14 cellular contexts compared by ENCODE assay signal in the genomic region with DNA sequence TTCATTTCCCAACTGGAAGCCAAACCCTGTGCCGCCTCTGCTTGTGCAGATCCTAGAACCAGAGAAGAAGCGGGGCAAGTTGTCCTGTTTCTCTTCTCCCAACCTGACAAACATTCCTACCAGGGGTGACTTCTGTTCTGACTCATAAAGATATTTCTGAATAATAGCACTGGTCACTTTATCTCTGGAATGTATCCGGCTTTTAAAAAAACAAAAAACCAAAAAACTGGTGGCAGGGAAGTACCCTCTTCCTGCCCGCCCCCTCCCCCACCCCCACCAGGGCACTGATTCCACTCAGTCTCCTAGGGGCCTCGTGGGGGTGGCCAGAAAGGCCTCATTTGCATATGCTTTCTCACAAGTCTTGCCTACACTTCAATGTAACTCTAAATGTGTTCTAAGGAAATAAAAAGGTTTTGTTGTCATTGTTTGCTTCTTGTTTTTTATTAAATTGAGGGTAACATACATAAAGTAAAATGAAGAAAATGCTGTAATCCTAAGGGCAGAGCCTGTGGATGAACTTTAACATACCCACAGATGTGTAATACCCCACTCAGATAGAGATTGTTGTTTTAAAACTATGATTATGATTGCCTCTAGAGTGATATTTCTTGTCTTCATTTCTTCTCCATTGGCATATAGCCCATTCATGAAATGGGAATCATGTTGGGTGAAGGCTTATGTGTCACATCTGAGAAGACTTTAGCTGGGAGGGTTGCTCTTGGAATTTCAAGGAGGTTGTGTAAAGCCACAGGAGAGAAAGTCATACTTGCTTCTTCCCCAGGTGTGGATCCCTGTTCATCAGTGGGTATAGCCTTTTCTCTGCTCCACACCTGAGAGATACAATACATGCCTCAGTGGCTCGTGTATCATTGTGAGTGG. TPM values are rescaled to one million over a fixed set of nuclear protein-coding genes. Genes with fewer than 3 reads are reported as not detected.
DNase-seq lines count a peak whose midpoint lies in the region; ATAC-seq and TF ChIP-seq lines count a peak whose summit lies in the region.
"Had no signal": no experiment of that assay in that cellular context is flagged by ENCODE, and none has a peak within 500 bp of the region (broad histone marks: within the 10 kb centered on the region; RNA-seq: fewer than 3 reads in every experiment).

No MANE protein-coding gene starts in this region.

- no peak for ATAC-seq in activated naive CD8-positive, alpha-beta T cell treated with anti-CD3 and anti-CD28 coated beads, Interleukin-2, amount 50 U/mL, for 24 hours
- no peak for ATAC-seq in left lobe of liver

- H3K4me3 Mint-ChIP-seq in activated naive CD8-positive, alpha-beta T cell treated with anti-CD3 and anti-CD28 coated beads, Interleukin-2, amount 50 U/mL, for 24 hours = no peak overlapping the region
- H3K4me3 Mint-ChIP-seq in activated naive CD8-positive, alpha-beta T cell treated with anti-CD3 and anti-CD28 coated beads for 36 hours = no peak overlapping the region
- H3K4me3 Mint-ChIP-seq: activated naive CD8-positive, alpha-beta T cell; memory B cell had no signal

- no peaks in the 10 kb centered on the region for H3K9me3 ChIP-seq in vagina

- no peak for TF ChIP-seq CTCF in vagina (IDR thresholded peaks at IDR 0.05)

- H3K27me3 Mint-ChIP-seq in activated naive CD8-positive, alpha-beta T cell treated with anti-CD3 and anti-CD28 coated beads, Interleukin-2, amount 50 U/mL, for 24 hours = no peaks in the 10 kb centered on the region
- no peaks in the 10 kb centered on the region for H3K27me3 Mint-ChIP-seq in activated naive CD8-positive, alpha-beta T cell treated with anti-CD3 and anti-CD28 coated beads for 36 hours
- H3K27me3 Mint-ChIP-seq: activated naive CD8-positive, alpha-beta T cell had no signal

- no peak overlapping the region for H3K4me3 ChIP-seq in vagina

- no peaks in the 10 kb centered on the region for H3K36me3 Mint-ChIP-seq in activated naive CD8-positive, alpha-beta T cell treated with anti-CD3 and anti-CD28 coated beads, Interleukin-2, amount 50 U/mL, for 24 hours (ENCODE audit: low read depth)
- H3K36me3 Mint-ChIP-seq in activated naive CD8-positive, alpha-beta T cell treated with anti-CD3 and anti-CD28 coated beads for 36 hours = no peaks in the 10 kb centered on the region
- H3K36me3 Mint-ChIP-seq: activated naive CD8-positive, alpha-beta T cell; memory B cell had no signal

- no peak for TF ChIP-seq POLR2A in vagina (IDR thresholded peaks at IDR 0.05)

- no peaks in the 10 kb centered on the region for H3K27me3 ChIP-seq in vagina

- no peak for DNase-seq in activated naive CD8-positive, alpha-beta T cell treated with anti-CD3 and anti-CD28 coated beads, Interleukin-2, amount 50 U/mL, for 24 hours
- DNase-seq in activated naive CD8-positive, alpha-beta T cell treated with anti-CD3 and anti-CD28 coated beads for 36 hours = no peak
- peak; percentile 52 for DNase-seq in SW480 (ENCODE audit: low spot score)
- peak; percentile 38 for DNase-seq in fibroblast of peridontal ligament (ENCODE audit: extremely low read depth)
- DNase-seq in vagina (ENCODE audit: extremely low spot score in 2 of 2) = no peak
- no peak for DNase-seq in NCI-H446 (lab: John Stamatoyannopoulos, UW)
- no peak for DNase-seq in left lobe of liver (ENCODE audit: low spot score)
- no peak for DNase-seq in COR-L47 (lab: John Stamatoyannopoulos, UW)
- DNase-seq: cortex of kidney; NCI-H1105; NCI-H446 treated with DMSO at 0.1 percent for 48 hours; stimulated activated CD4-positive, alpha-beta T cell treated with anti-CD3 and anti-CD28 coated beads, Interleukin-12 subunit alpha, Interleukin-12 subunit beta, amount 100 ng/mL, for 4 hours had no signal

- peak overlapping the region; percentile 36 for H3K27ac Mint-ChIP-seq in activated naive CD8-positive, alpha-beta T cell treated with anti-CD3 and anti-CD28 coated beads, Interleukin-2, amount 50 U/mL, for 24 hours
- no peak overlapping the region for H3K27ac Mint-ChIP-seq in activated naive CD8-positive, alpha-beta T cell treated with anti-CD3 and anti-CD28 coated beads for 36 hours
- H3K27ac Mint-ChIP-seq: activated naive CD8-positive, alpha-beta T cell; memory B cell had no signal

- H3K4me1 ChIP-seq in vagina = peaks cover 19% of the 10 kb centered on the region

- H3K4me1 Mint-ChIP-seq in activated naive CD8-positive, alpha-beta T cell treated with anti-CD3 and anti-CD28 coated beads, Interleukin-2, amount 50 U/mL, for 24 hours = peaks cover 44% of the 10 kb centered on the region
- peaks cover 30% of the 10 kb centered on the region for H3K4me1 Mint-ChIP-seq in activated naive CD8-positive, alpha-beta T cell treated with anti-CD3 and anti-CD28 coated beads for 36 hours

- H3K9me3 Mint-ChIP-seq in activated naive CD8-positive, alpha-beta T cell treated with anti-CD3 and anti-CD28 coated beads, Interleukin-2, amount 50 U/mL, for 24 hours = no peaks in the 10 kb centered on the region
- no peaks in the 10 kb centered on the region for H3K9me3 Mint-ChIP-seq in activated naive CD8-positive, alpha-beta T cell treated with anti-CD3 and anti-CD28 coated beads for 36 hours
- H3K9me3 Mint-ChIP-seq: memory B cell had no signal

- H3K36me3 ChIP-seq in vagina = no peaks in the 10 kb centered on the region

- H3K27ac ChIP-seq in vagina = peak overlapping the region; percentile 33

- intact Hi-C loops in vagina (cut with DNase I) = no loop called here

RNA-seq across cellular contexts. Expression of a gene that starts 5.3 kb away (rescaled TPM):
- total RNA-seq in activated naive CD8-positive, alpha-beta T cell treated with anti-CD3 and anti-CD28 coated beads for 36 hours = 10 to 100 TPM; 32.5 to 39.4 TPM
- total RNA-seq in vagina (213 TPM), left lobe of liver (9.3 TPM)

Comparison
In these comparisons a context has a peak if more than half of its experiments do, and no peak if none do; other contexts are left out.
1. DNase-seq: peak in SW480 (single experiment) and fibroblast of peridontal ligament (single experiment); none in activated naive CD8-positive, alpha-beta T cell treated with anti-CD3 and anti-CD28 coated beads, Interleukin-2, amount 50 U/mL, for 24 hours (single experiment), activated naive CD8-positive, alpha-beta T cell treated with anti-CD3 and anti-CD28 coated beads for 36 hours (single experiment), vagina (0 of 2), NCI-H446 (0 of 2), left lobe of liver (single experiment) and COR-L47 (single experiment).